Comparison of ENCODE assay signal across 9 cellular contexts in the genomic region with DNA sequence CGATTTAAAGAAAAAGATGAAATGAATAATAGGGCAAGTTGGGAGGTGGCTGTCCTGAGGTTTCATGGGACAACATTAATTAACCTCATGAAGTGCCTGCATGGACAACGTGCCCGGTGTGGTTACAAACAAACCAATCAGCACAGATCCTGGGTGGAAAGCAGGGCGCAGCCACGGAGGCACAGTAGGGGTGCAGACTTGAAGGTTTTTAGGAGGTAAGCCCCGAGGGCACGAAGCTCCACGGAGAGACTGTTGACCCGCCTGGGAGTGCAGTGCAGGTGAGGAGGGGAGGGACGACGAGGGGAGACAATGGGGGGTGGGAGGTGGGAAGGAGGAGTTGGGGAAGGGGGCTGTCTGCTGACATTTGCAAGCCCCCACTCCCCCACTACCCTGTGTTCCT. TPM values are rescaled to one million over a fixed set of nuclear protein-coding genes. Genes with fewer than 3 reads are reported as not detected.
DNase-seq lines count a peak whose midpoint lies in the region; ATAC-seq and TF ChIP-seq lines count a peak whose summit lies in the region.
"Had no signal": no experiment of that assay in that cellular context is flagged by ENCODE, and none has a peak within 500 bp of the region (broad histone marks: within the 10 kb centered on the region; RNA-seq: fewer than 3 reads in every experiment).

No MANE protein-coding gene starts in this region.

- peaks cover 28% of the 10 kb centered on the region for H3K4me1 ChIP-seq in CD4-positive, alpha-beta memory T cell (ENCODE audit: insufficient read depth, low read length)
- peaks cover 13% of the 10 kb centered on the region for H3K4me1 ChIP-seq in NT2/D1 (ENCODE audit: insufficient read depth, insufficient read length)
- peaks cover 18% of the 10 kb centered on the region for H3K4me1 ChIP-seq in endodermal cell (ENCODE audit: control insufficient read depth, insufficient read depth, low read length)

- DNase-seq in CD4-positive, alpha-beta memory T cell: no peak
- DNase-seq in NT2/D1 (ENCODE audit: low read depth, low spot score): no peak
- DNase-seq in endodermal cell: no peak
- no peak for DNase-seq in osteocyte (ENCODE audit: extremely low spot score, unreplicated experiment)
- DNase-seq in NAMALWA (ENCODE audit: low spot score): no peak
- DNase-seq in SKM-1 (lab: John Stamatoyannopoulos, UW; ENCODE audit: unreplicated experiment): no peak
- no peak for DNase-seq in HK-2 (ENCODE audit: unreplicated experiment)

- H3K9ac ChIP-seq in NT2/D1 (ENCODE audit: insufficient read length, low read depth): no peak overlapping the region
- H3K9ac ChIP-seq in endodermal cell (ENCODE audit: extremely low read depth, low read length, poor library complexity, severe bottlenecking): peak overlapping the region; percentile 55

- H3K36me3 ChIP-seq in CD4-positive, alpha-beta memory T cell (ENCODE audit: insufficient read depth, low read length): no peaks in the 10 kb centered on the region
- H3K36me3 ChIP-seq in NT2/D1 (ENCODE audit: insufficient read depth, insufficient read length, low read length) (no peaks in the 10 kb centered on the region), endodermal cell (ENCODE audit: control insufficient read depth, insufficient read depth, low read length) (no peaks in the 10 kb centered on the region)

- H3K27ac Mint-ChIP-seq in CD4-positive, alpha-beta memory T cell: peak overlapping the region in 1 of 7 donors; percentile 77
- H3K27ac Mint-ChIP-seq in endodermal cell (peak overlapping the region; percentile 33), osteocyte (ENCODE audit: unreplicated experiment) (peak overlapping the region; percentile 76)

- H3K27ac ChIP-seq in CD4-positive, alpha-beta memory T cell (ENCODE audit: low read depth, low read length): no peak overlapping the region
- no peak overlapping the region for H3K27ac ChIP-seq in endodermal cell (ENCODE audit: low read depth, low read length)

- H3K9me3 ChIP-seq in CD4-positive, alpha-beta memory T cell (ENCODE audit: control insufficient read depth in 1 of 2, low read length in 2 of 2): no peaks in the 10 kb centered on the region
- no peaks in the 10 kb centered on the region for H3K9me3 ChIP-seq in NT2/D1 (ENCODE audit: insufficient read depth, low read length)
- H3K9me3 ChIP-seq in endodermal cell (ENCODE audit: control insufficient read depth, low read length): no peaks in the 10 kb centered on the region

- peak overlapping the region; percentile 67 to 91 (median 84) for H3K4me3 Mint-ChIP-seq in CD4-positive, alpha-beta memory T cell
- H3K4me3 Mint-ChIP-seq in endodermal cell (peak overlapping the region; percentile 71), osteocyte (ENCODE audit: unreplicated experiment) (peak overlapping the region; percentile 76)

- peaks cover 17 to 39% (median 20%) of the 10 kb centered on the region in 4 donors for H3K4me1 Mint-ChIP-seq in CD4-positive, alpha-beta memory T cell
- H3K4me1 Mint-ChIP-seq in endodermal cell (peaks cover 69% of the 10 kb centered on the region), osteocyte (ENCODE audit: unreplicated experiment) (peaks cover 36% of the 10 kb centered on the region)

- no peak for TF ChIP-seq CTCF in endodermal cell (conservative IDR thresholded peaks at IDR 0.05)
- no peak for TF ChIP-seq CTCF in osteocyte (IDR thresholded peaks at IDR 0.05)

- H3K27me3 Mint-ChIP-seq in CD4-positive, alpha-beta memory T cell: peaks cover 46 to 67% of the 10 kb centered on the region in 2 donors
- H3K27me3 Mint-ChIP-seq in endodermal cell (ENCODE audit: insufficient read depth): peaks cover 70% of the 10 kb centered on the region
- H3K27me3 Mint-ChIP-seq in osteocyte (ENCODE audit: unreplicated experiment): peaks cover 8% of the 10 kb centered on the region

- ATAC-seq in GM19035 (IDR thresholded peaks at IDR 0.05; ENCODE audit: unreplicated experiment): no peak

- H3K9me3 Mint-ChIP-seq in CD4-positive, alpha-beta memory T cell: peaks cover 0 to 8% (median 0%) of the 10 kb centered on the region in 8 donors
- H3K9me3 Mint-ChIP-seq in endodermal cell (no peaks in the 10 kb centered on the region), osteocyte (ENCODE audit: unreplicated experiment) (no peaks in the 10 kb centered on the region)

- intact Hi-C loops in CD4-positive, alpha-beta memory T cell (cut with micrococcal nuclease): no loop called here

- POLR2A ChIA-PET in CD4-positive, alpha-beta memory T cell (lab: Charles Lee; ENCODE audit: partially characterized antibody): no interaction called here

- CTCF ChIA-PET in CD4-positive, alpha-beta memory T cell (lab: Charles Lee; ENCODE audit: partially characterized antibody): no interaction called here

- H3K4me3 ChIP-seq in CD4-positive, alpha-beta memory T cell (ENCODE audit: low read length in 2 of 2): peak overlapping the region; percentile 30 to 57
- H3K4me3 ChIP-seq in NT2/D1 (ENCODE audit: insufficient read length, low read depth) (peak overlapping the region; percentile 3), endodermal cell (ENCODE audit: low read length) (peak overlapping the region; percentile 84)

- WGBS in endodermal cell (ENCODE audit: insufficient coverage in 1 of 2, insufficient read length in 1 of 2), 2 experiments: 13 to 16% methylated on average over 3 to 9 of the region's 11 CpGs

- no peaks in the 10 kb centered on the region for H3K36me3 Mint-ChIP-seq in CD4-positive, alpha-beta memory T cell
- H3K36me3 Mint-ChIP-seq in endodermal cell (ENCODE audit: low read depth): no peaks in the 10 kb centered on the region
- H3K36me3 Mint-ChIP-seq in osteocyte (ENCODE audit: unreplicated experiment): no peaks in the 10 kb centered on the region

- H3K27me3 ChIP-seq in CD4-positive, alpha-beta memory T cell (ENCODE audit: insufficient read depth, low read length): peaks cover 23% of the 10 kb centered on the region
- H3K27me3 ChIP-seq in NT2/D1 (ENCODE audit: insufficient read depth, insufficient read length) (peaks cover 83% of the 10 kb centered on the region), endodermal cell (ENCODE audit: control insufficient read depth, insufficient read depth, low read length, poor library complexity, severe bottlenecking) (peaks cover 79% of the 10 kb centered on the region)

RNA-seq across cellular contexts. Expression of gene RIPK4, which starts 2.3 kb away (rescaled TPM):
- under 1 TPM; 0.26 to 0.36 TPM for total RNA-seq in CD4-positive, alpha-beta memory T cell
- under 1 TPM in 1 of 2 donors, not detected in 1; 0.16 TPM for polyA plus RNA-seq in CD4-positive, alpha-beta memory T cell
- total RNA-seq in endodermal cell (10 to 100 TPM in 1 of 2 donors, 1 to 10 TPM in 1; 8.4 to 16.2 TPM), osteocyte (2.4 and 2.7 TPM in 2 replicates)
- polyA plus RNA-seq in endodermal cell (2013, experiment 1 of 2): 1.7 TPM
- 2.0 TPM for polyA plus RNA-seq in endodermal cell (2013, experiment 2 of 2)
- total RNA-seq: frontal cortex had no signal

Comparison
In these comparisons a context has a peak if more than half of its experiments do, and no peak if none do; other contexts are left out.
1. H3K4me3 ChIP-seq: peak in every context shown above with its lines; median percentile 84 in endodermal cell; 44 in CD4-positive, alpha-beta memory T cell; 3 in NT2/D1.